ENCODE assay signal across 12 cellular contexts in the genomic region with DNA sequence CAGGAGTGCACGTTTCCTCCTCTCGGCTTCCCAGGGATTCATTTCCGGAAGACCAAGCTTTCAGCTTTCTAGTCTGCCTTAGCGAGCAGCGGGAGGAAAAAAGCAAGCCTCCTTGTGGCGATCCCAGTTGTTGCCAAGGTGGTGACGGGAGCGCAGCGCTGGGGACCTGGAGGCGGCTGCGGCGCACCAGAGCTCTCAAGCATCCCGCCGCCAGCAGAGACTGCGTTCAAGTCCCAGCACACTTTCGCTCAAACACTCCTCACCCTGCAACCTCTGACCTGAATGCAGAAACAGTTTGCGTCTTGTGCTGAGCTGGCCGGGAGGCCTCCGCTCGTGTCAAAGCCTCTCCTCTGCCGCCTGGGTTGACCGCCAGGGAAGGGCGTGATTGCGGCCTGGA. TPM values are rescaled to one million over a fixed set of nuclear protein-coding genes. Genes with fewer than 3 reads are reported as not detected.
DNase-seq lines count a peak whose midpoint lies in the region; ATAC-seq and TF ChIP-seq lines count a peak whose summit lies in the region.
"Had no signal": no experiment of that assay in that cellular context is flagged by ENCODE, and none has a peak within 500 bp of the region (broad histone marks: within the 10 kb centered on the region; RNA-seq: fewer than 3 reads in every experiment).

No MANE protein-coding gene starts in this region.

- no peak overlapping the region for H4K91ac ChIP-seq in trophoblast cell (ENCODE audit: low read depth, low read length)

- H2BK5ac ChIP-seq in trophoblast cell (ENCODE audit: low read depth, low read length, poor library complexity), result no peak overlapping the region

- peaks cover 12% of the 10 kb centered on the region for H3K9me3 ChIP-seq in trophoblast cell (ENCODE audit: insufficient read depth, low read depth, low read length)

- no peak overlapping the region for H4K8ac ChIP-seq in trophoblast cell (ENCODE audit: low read depth, low read length)

- no peak overlapping the region for H3K4ac ChIP-seq in trophoblast cell (ENCODE audit: low read depth, low read length)

- H2AK5ac ChIP-seq in trophoblast cell (ENCODE audit: low read length), result no peak overlapping the region

- TF ChIP-seq CTCF in fibroblast of mammary gland (conservative IDR thresholded peaks at IDR 0.05; ENCODE audit: control insufficient read depth, insufficient read depth, low read depth, low read length), result peak; percentile 5

- H3K9ac ChIP-seq in trophoblast cell (ENCODE audit: low read length), result no peak overlapping the region

- H3K27ac ChIP-seq in trophoblast cell (ENCODE audit: low read depth, low read length), result no peak overlapping the region
- H3K27ac ChIP-seq: HL-60 had no signal

- peaks cover 66% of the 10 kb centered on the region for H3K27me3 ChIP-seq in trophoblast cell (ENCODE audit: insufficient read depth, low read length)

- H3K14ac ChIP-seq in trophoblast cell (ENCODE audit: low read length), result no peak overlapping the region

- no peak overlapping the region for H3K23ac ChIP-seq in trophoblast cell (ENCODE audit: low read length)

- H3K18ac ChIP-seq in trophoblast cell (ENCODE audit: low read length), result no peak overlapping the region

- H3K4me3 ChIP-seq in fibroblast of mammary gland (ENCODE audit: control insufficient read depth, low read depth, low read length), result no peak overlapping the region
- H3K4me3 ChIP-seq in trophoblast cell (ENCODE audit: low read depth, low read length), result no peak overlapping the region

- WGBS in trophoblast cell (ENCODE audit: extremely low coverage, insufficient coverage, insufficient read length), result no CpG with 5 or more reads among the region's 24 CpGs

- H3K36me3 ChIP-seq in trophoblast cell (ENCODE audit: control insufficient read depth in 1 of 2, insufficient read depth in 2 of 2, low read length in 2 of 2), result no peaks in the 10 kb centered on the region

- no peak overlapping the region for H2AFZ ChIP-seq in trophoblast cell (ENCODE audit: insufficient read depth, low read length, poor library complexity)

- H2BK12ac ChIP-seq in trophoblast cell (ENCODE audit: low read length), result no peak overlapping the region

- peak overlapping the region; percentile 21 for H3K4me2 ChIP-seq in trophoblast cell (ENCODE audit: low read length)

- DNase-seq in NCI-H1092 treated with DMSO at 0.1 percent for 48 hours (lab: John Stamatoyannopoulos, UW) (peak; percentile 15), NCI-H1092 (lab: John Stamatoyannopoulos, UW) (no peak), NCI-H69 (lab: John Stamatoyannopoulos, UW) (peak; percentile 53), fibroblast of mammary gland (ENCODE audit: low read depth) (peak; percentile 19), trophoblast cell (peak in 1 of 2 donors; percentile 21), amygdala (lab: John Stamatoyannopoulos, UW) (no peak), NCI-H2107 (lab: John Stamatoyannopoulos, UW) (no peak)
- DNase-seq: right cardiac atrium had no signal

- peaks cover 0 to 3% of the 10 kb centered on the region in 2 experiments for H3K4me1 ChIP-seq in trophoblast cell (ENCODE audit: control insufficient read depth in 1 of 2, insufficient read depth in 2 of 2, low read length in 2 of 2)

- H2BK120ac ChIP-seq in trophoblast cell (ENCODE audit: insufficient read depth, low read length, poor library complexity), result no peak overlapping the region

- H3K79me1 ChIP-seq in trophoblast cell (ENCODE audit: low read length), result no peaks in the 10 kb centered on the region

- no peaks in the 10 kb centered on the region for H3K79me2 ChIP-seq in trophoblast cell (ENCODE audit: control insufficient read depth, insufficient read depth, low read length, poor library complexity)

- H4K12ac ChIP-seq in trophoblast cell (ENCODE audit: low read depth, low read length), result no peak overlapping the region

- no peak for ATAC-seq in GM18873 (IDR thresholded peaks at IDR 0.05; ENCODE audit: low FRiP score, unreplicated experiment)
- ATAC-seq: activated CD4-positive, CD25-positive, alpha-beta regulatory T cell treated with anti-CD3 and anti-CD28 coated beads, Interleukin-2, amount 50 U/mL, for 24 hours; right cardiac atrium had no signal

RNA-seq across cellular contexts. Expression of a gene that starts 4.9 kb away (rescaled TPM):
- polyA plus RNA-seq in trophoblast cell (2013), result 0.03 TPM in 1 of 2 replicates, not detected in the other
- polyA plus RNA-seq: adipose tissue, right cardiac atrium had no signal

Comparison
In these comparisons a context has a peak if more than half of its experiments do, and no peak if none do; other contexts are left out.
1. DNase-seq: peak in NCI-H1092 treated with DMSO at 0.1 percent for 48 hours (single experiment), NCI-H69 (single experiment) and fibroblast of mammary gland (single experiment); none in NCI-H1092 (single experiment), amygdala (0 of 56) and NCI-H2107 (single experiment).